Comparison of ENCODE assay signal across 28 cellular contexts in genomic region chrX:129568349-129568748, GRCh38.
"Had no signal": no experiment of that assay in that cellular context is flagged by ENCODE, and none has a peak within 500 bp of the region (broad histone marks: within the 10 kb centered on the region; RNA-seq: fewer than 3 reads in every experiment).

No MANE protein-coding gene starts in this region.

- H3K9me3 Mint-ChIP-seq: natural killer cell; stimulated activated effector memory CD8-positive, alpha-beta T cell treated with anti-CD3 and anti-CD28 coated beads, Interleukin-12 subunit alpha, Interleukin-12 subunit beta, amount 100 ng/mL, for 72 hours; stimulated activated naive CD8-positive, alpha-beta T cell treated with anti-CD3 and anti-CD28 coated beads, Interleukin-15, amount 100 ng/mL, for 72 hours; type B pancreatic cell had no signal

- H3K4me3 Mint-ChIP-seq: naive thymus-derived CD4-positive, alpha-beta T cell; natural killer cell; nephron progenitor cell; neural crest cell; stimulated activated effector memory CD8-positive, alpha-beta T cell treated with anti-CD3 and anti-CD28 coated beads, Interleukin-12 subunit alpha, Interleukin-12 subunit beta, amount 100 ng/mL, for 72 hours; stimulated activated naive CD8-positive, alpha-beta T cell treated with anti-CD3 and anti-CD28 coated beads, Interleukin-15, amount 100 ng/mL, for 72 hours; type B pancreatic cell had no signal

- H3K27ac ChIP-seq: neutrophil, pancreas, prostate gland, right lobe of liver, sigmoid colon, suprapubic skin, testis, tibial artery, transverse colon, upper lobe of right lung, uterus had no signal

- H3K36me3 Mint-ChIP-seq: natural killer cell had no signal

- H3K36me3 ChIP-seq: pancreas, prostate gland, transverse colon, uterus had no signal

- H3K4me1 Mint-ChIP-seq: nephron progenitor cell, neural crest cell had no signal

- H3K9me3 ChIP-seq: neutrophil, pancreas, prostate gland, right lobe of liver, sigmoid colon, suprapubic skin, testis, tibial artery, transverse colon, upper lobe of right lung, uterus had no signal

- H3K27me3 ChIP-seq: neutrophil, pancreas, right lobe of liver, sigmoid colon, suprapubic skin, testis, tibial artery, transverse colon, upper lobe of right lung, uterus had no signal

- H3K4me1 ChIP-seq: pancreas, prostate gland, right lobe of liver, suprapubic skin, testis, tibial artery, transverse colon, upper lobe of right lung, uterus had no signal

- ATAC-seq: naive thymus-derived CD4-positive, alpha-beta T cell; natural killer cell; pancreas; right cardiac atrium; right lobe of liver; stimulated activated effector memory CD8-positive, alpha-beta T cell treated with anti-CD3 and anti-CD28 coated beads, Interleukin-12 subunit alpha, Interleukin-12 subunit beta, amount 100 ng/mL, for 72 hours; stimulated activated naive CD8-positive, alpha-beta T cell treated with anti-CD3 and anti-CD28 coated beads, Interleukin-15, amount 100 ng/mL, for 72 hours; stimulated activated naive CD8-positive, alpha-beta T cell treated with anti-CD3 and anti-CD28 coated beads, Interleukin-15, Interleukin-2, amounts not matched to agents 100 U/mL and 50 U/mL, for 24 hours; upper lobe of right lung had no signal

- H3K27ac Mint-ChIP-seq: naive thymus-derived CD4-positive, alpha-beta T cell; natural killer cell; nephron progenitor cell; stimulated activated effector memory CD8-positive, alpha-beta T cell treated with anti-CD3 and anti-CD28 coated beads, Interleukin-12 subunit alpha, Interleukin-12 subunit beta, amount 100 ng/mL, for 72 hours; stimulated activated naive CD8-positive, alpha-beta T cell treated with anti-CD3 and anti-CD28 coated beads, Interleukin-15, amount 100 ng/mL, for 72 hours; type B pancreatic cell had no signal

- FAIRE-seq: pancreas, small intestine had no signal

- H3K27me3 Mint-ChIP-seq: naive thymus-derived CD4-positive, alpha-beta T cell; stimulated activated naive CD8-positive, alpha-beta T cell treated with anti-CD3 and anti-CD28 coated beads, Interleukin-15, amount 100 ng/mL, for 72 hours; type B pancreatic cell had no signal

- H3K4me3 ChIP-seq: pancreas, prostate gland, right lobe of liver, sigmoid colon, suprapubic skin, testis, tibial artery, transverse colon, upper lobe of right lung, uterus had no signal

- DNase-seq: naive thymus-derived CD4-positive, alpha-beta T cell; natural killer cell; nephron progenitor cell; nucleus accumbens; pancreas; right cardiac atrium; right lobe of liver; sigmoid colon; small intestine; stimulated activated CD4-positive, alpha-beta T cell treated with anti-CD3 and anti-CD28 coated beads, Interleukin-15, amount 100 ng/mL, for 24 hours; stimulated activated CD4-positive, alpha-beta T cell treated with anti-CD3 and anti-CD28 coated beads, Interleukin-2, amount 100 ng/mL, for 24 hours; stimulated activated CD4-positive, alpha-beta T cell treated with anti-CD3 and anti-CD28 coated beads, Interleukin-2, amount 100 ng/mL, for 48 hours; stimulated activated CD4-positive, alpha-beta T cell treated with anti-CD3 and anti-CD28 coated beads, Interleukin-4, amount 100 ng/mL, for 24 hours; stimulated activated naive CD4-positive, alpha-beta T cell; stimulated activated naive CD8-positive, alpha-beta T cell treated with anti-CD3 and anti-CD28 coated beads, Interleukin-15, amount 100 ng/mL, for 72 hours; stimulated activated naive CD8-positive, alpha-beta T cell treated with anti-CD3 and anti-CD28 coated beads, Interleukin-15, Interleukin-2, amounts not matched to agents 100 U/mL and 50 U/mL, for 24 hours; substantia nigra; testis; tibial artery; transverse colon; upper lobe of right lung; uterus had no signal
